ENCODE assay signal across 8 cellular contexts in the genomic region with DNA sequence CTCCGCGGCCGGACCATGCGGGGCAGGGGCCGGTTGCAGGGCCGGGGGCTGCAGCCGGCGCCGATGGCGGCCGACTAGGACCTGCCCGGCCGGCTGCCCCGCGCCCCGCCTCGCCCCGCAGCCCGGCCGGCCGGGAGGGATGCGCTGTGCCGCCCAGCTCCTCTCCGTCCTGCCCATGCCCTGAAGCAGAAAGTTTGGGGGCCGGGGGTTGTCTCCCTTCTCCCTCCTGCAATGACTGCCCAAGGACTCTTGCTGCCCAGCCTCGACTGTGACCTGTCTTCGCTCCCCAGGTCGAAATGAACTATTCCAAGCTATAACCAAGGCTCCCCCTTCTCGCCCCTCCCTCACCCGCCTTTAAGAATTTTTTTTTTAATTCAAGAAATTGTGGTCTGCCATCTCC. TPM values are rescaled to one million over a fixed set of nuclear protein-coding genes. Genes with fewer than 3 reads are reported as not detected.
DNase-seq lines count a peak whose midpoint lies in the region; ATAC-seq, FAIRE-seq and TF ChIP-seq lines count a peak whose summit lies in the region.

No MANE protein-coding gene starts in this region.

- H3K27ac Mint-ChIP-seq in CD4-positive, alpha-beta memory T cell, result peak overlapping the region in 6 of 7 donors; percentile 46 to 85 (median 72)

- H3K27ac ChIP-seq in CD4-positive, alpha-beta memory T cell (ENCODE audit: low read depth, low read length), result no peak overlapping the region
- no peak overlapping the region for H3K27ac ChIP-seq in HepG2 (ENCODE audit: extremely low read length, insufficient read depth, low read length)
- peak overlapping the region; percentile 47 to 62 for H3K27ac ChIP-seq in tibial artery

- TF ChIP-seq CTCF in HepG2 (CRISPR knock-in tag; IDR thresholded peaks at IDR 0.05), result no peak
- TF ChIP-seq CTCF in tibial artery (IDR thresholded peaks at IDR 0.05), result no peak

- BruUV-seq in HepG2 (replicated peaks; lab: Mats Ljungman, UMichigan), result no TSS peak

- peaks cover 5% of the 10 kb centered on the region for H3K27me3 ChIP-seq in CD4-positive, alpha-beta memory T cell (ENCODE audit: insufficient read depth, low read length)
- H3K27me3 ChIP-seq in adipocyte (replicated peaks; ENCODE audit: control insufficient read depth, insufficient read depth, low read length) (no peaks in the 10 kb centered on the region), HepG2 (ENCODE audit: control insufficient read depth in 1 of 2, insufficient read depth in 2 of 2, low read length in 2 of 2) (peaks cover 4 to 37% of the 10 kb centered on the region in 2 experiments; a peak in 4 of 5 replicates), tibial artery (no peaks in the 10 kb centered on the region)

- no peaks in the 10 kb centered on the region for H3K36me3 Mint-ChIP-seq in CD4-positive, alpha-beta memory T cell

- TF ChIP-seq POLR2A in HepG2 (IDR thresholded peaks at IDR 0.05; ENCODE audit: insufficient read depth in 1 of 2, low read depth in 2 of 2, low read length in 2 of 2), result no peak

- ATAC-seq in HG02610 (IDR thresholded peaks at IDR 0.05; ENCODE audit: unreplicated experiment), result peak; percentile 9
- ATAC-seq in HepG2, result peak; percentile 12
- no peak for ATAC-seq in GM21390 (IDR thresholded peaks at IDR 0.05; ENCODE audit: unreplicated experiment)

- no peaks in the 10 kb centered on the region for H4K20me1 ChIP-seq in HepG2 (ENCODE audit: insufficient read depth, low read length)

- no peak for TF ChIP-seq RAD21 in HepG2 (CRISPR knock-in tag; IDR thresholded peaks at IDR 0.05)

- in situ Hi-C loops in HepG2 (cut with HindIII; ENCODE audit: extremely low pct_ligation_motif_present, low pct_unique_long_range_greater_than_20kb), result no loop called here

- intact Hi-C loops in CD4-positive, alpha-beta memory T cell (cut with micrococcal nuclease), result loop anchor here (2.0 to 5.0 kb wide), 3 partner anchors 57 to 106 kb away; partner anchors contain the start of gene RBBP5
- intact Hi-C loops in HepG2 (cut with micrococcal nuclease; ENCODE audit: unreplicated experiment), result no loop called here
- intact Hi-C loops in tibial artery (cut with DNase I; ENCODE audit: low total_unique reads), result loop anchor here (1.0 kb wide), 1 partner anchor 28 kb away; no protein-coding TSS in a partner anchor

- peak overlapping the region; percentile 52 to 57 for H3K4me3 ChIP-seq in CD4-positive, alpha-beta memory T cell (ENCODE audit: low read length in 2 of 2)
- H3K4me3 ChIP-seq in adipocyte (ENCODE audit: low read length) (peak overlapping the region; percentile 74), HepG2 (replicated peaks in 1 of 3; ENCODE audit: insufficient read depth in 1 of 3, low read depth in 2 of 3, low read length in 3 of 3) (peak overlapping the region; percentile 60 to 78 (median 64)), tibial artery (peak overlapping the region; percentile 59 to 84)

- peaks cover 25% of the 10 kb centered on the region for H3K4me1 ChIP-seq in CD4-positive, alpha-beta memory T cell (ENCODE audit: insufficient read depth, low read length)
- peaks cover 14% of the 10 kb centered on the region for H3K4me1 ChIP-seq in adipocyte (ENCODE audit: control insufficient read depth, insufficient read depth, low read length)
- H3K4me1 ChIP-seq in HepG2 (ENCODE audit: insufficient read depth, low read length), result peaks cover 30% of the 10 kb centered on the region
- H3K4me1 ChIP-seq in tibial artery, result peaks cover 0 to 26% (median 17%) of the 10 kb centered on the region in 4 donors

- peak overlapping the region; percentile 92 for H3K4me2 ChIP-seq in HepG2 (ENCODE audit: low read depth, low read length)

- H3K36me3 ChIP-seq in CD4-positive, alpha-beta memory T cell (ENCODE audit: insufficient read depth, low read length), result no peaks in the 10 kb centered on the region
- H3K36me3 ChIP-seq in adipocyte (ENCODE audit: control insufficient read depth, insufficient read depth, low read length, severe bottlenecking) (no peaks in the 10 kb centered on the region), HepG2 (replicated peaks in 1 of 2; ENCODE audit: control insufficient read depth in 1 of 2, insufficient read depth in 2 of 2, low read length in 2 of 2) (no peaks in the 10 kb centered on the region), tibial artery (no peaks in the 10 kb centered on the region)

- WGBS in HepG2 (ENCODE audit: low lambda C conversion rate), result 5% methylated on average over 5 of the region's 30 CpGs

- POLR2A ChIA-PET in CD4-positive, alpha-beta memory T cell (lab: Charles Lee; ENCODE audit: partially characterized antibody), result interaction anchor here (0.6 to 4.6 kb wide), 13 partner anchors 12 to 405 kb away, joined by 3 to 37 read pairs (median 4); partner anchors contain the start of genes DSTYK and RBBP5
- POLR2A ChIA-PET in HepG2 (lab: Yijun Ruan, JAX), result interaction anchor here (0.9 to 1.9 kb wide), 4 partner anchors 10 to 106 kb away, joined by 3 to 5 read pairs (median 3); partner anchors contain the start of gene RBBP5

- peak overlapping the region; percentile 61 for H3K9ac ChIP-seq in adipocyte (ENCODE audit: low read length)
- H3K9ac ChIP-seq in HepG2 (ENCODE audit: insufficient read depth, low read depth, low read length), result no peak overlapping the region

- H3K4me3 Mint-ChIP-seq in CD4-positive, alpha-beta memory T cell, result peak overlapping the region; percentile 88 to 99 (median 94)

- peaks cover 8 to 16% of the 10 kb centered on the region in 2 donors for H3K27me3 Mint-ChIP-seq in CD4-positive, alpha-beta memory T cell

- H2AFZ ChIP-seq in HepG2 (ENCODE audit: low read length), result no peak overlapping the region

- no peaks in the 10 kb centered on the region for H3K9me3 ChIP-seq in CD4-positive, alpha-beta memory T cell (ENCODE audit: control insufficient read depth in 1 of 2, low read length in 2 of 2)
- H3K9me3 ChIP-seq in adipocyte (ENCODE audit: control insufficient read depth, low read length) (no peaks in the 10 kb centered on the region), HepG2 (ENCODE audit: low read length) (no peaks in the 10 kb centered on the region), tibial artery (no peaks in the 10 kb centered on the region)

- TF ChIP-seq EP300 in HepG2 (IDR thresholded peaks at IDR 0.05; ENCODE audit: low read depth in 2 of 2, low read length in 2 of 2) (no peak), HepG2 (CRISPR knock-in tag; IDR thresholded peaks at IDR 0.05; ENCODE audit: borderline replicate concordance) (no peak)

- FAIRE-seq in HepG2 (lab: Jason Lieb, UNC), result no peak

- CTCF ChIA-PET in CD4-positive, alpha-beta memory T cell (lab: Charles Lee; ENCODE audit: partially characterized antibody), result interaction anchor here (0.6 to 9.5 kb wide), 10 partner anchors 14 to 105 kb away, joined by 3 to 191 read pairs (median 5); partner anchors contain the start of genes DSTYK and RBBP5
- CTCF ChIA-PET in HepG2 (lab: Yijun Ruan, JAX; ENCODE audit: low intra/inter-chr PET ratio, low total read pairs), result no interaction called here

- H3K4me1 Mint-ChIP-seq in CD4-positive, alpha-beta memory T cell, result peaks cover 14 to 33% (median 23%) of the 10 kb centered on the region in 4 donors

- no peaks in the 10 kb centered on the region for H3K79me2 ChIP-seq in HepG2 (ENCODE audit: insufficient read depth, low read length)

- no peaks in the 10 kb centered on the region for H3K9me3 Mint-ChIP-seq in CD4-positive, alpha-beta memory T cell

- DNase-seq in CD4-positive, alpha-beta memory T cell, result no peak
- DNase-seq in adipocyte (ENCODE audit: low read depth) (no peak), HepG2 (ENCODE audit: low spot score) (no peak), tibial artery (no peak), NCI-H2196 (lab: John Stamatoyannopoulos, UW; ENCODE audit: unreplicated experiment) (no peak), putamen (ENCODE audit: low spot score) (no peak)

RNA-seq across cellular contexts. Expression of gene TMCC2, which starts 0.3 kb away (rescaled TPM):
- 1 to 10 TPM in 1 of 2 experiments, under 1 TPM in 1; 0.90 to 1.2 TPM for total RNA-seq in CD4-positive, alpha-beta memory T cell
- polyA plus RNA-seq in CD4-positive, alpha-beta memory T cell, result under 1 TPM; 0.27 to 0.62 TPM
- 0.21 and 0.24 TPM in 2 replicates for total RNA-seq in HepG2 (2016; rRNA removed; fragmentation: Illumina TruSeq; extraction: Trizol)
- 0.35 and 0.71 TPM in 2 replicates for total RNA-seq in HepG2 (2016; cell fraction: cytosol; rRNA removed; fragmentation: Illumina TruSeq; extraction: Trizol; ENCODE audit: low read depth)
- total RNA-seq in HepG2 (2016; cell fraction: insoluble cytoplasmic fraction; rRNA removed; fragmentation: Illumina TruSeq; extraction: Trizol), result 0.13 and 0.22 TPM in 2 replicates
- total RNA-seq in HepG2 (2016; cell fraction: membrane; rRNA removed; fragmentation: Illumina TruSeq; extraction: Trizol), result 0.19 and 0.24 TPM in 2 replicates
- 0.28 and 0.37 TPM in 2 replicates for total RNA-seq in HepG2 (2016; cell fraction: nucleus; rRNA removed; fragmentation: Illumina TruSeq; extraction: Trizol)
- polyA plus RNA-seq in HepG2 (2011; rRNA removed), result 0.12 and 0.26 TPM in 2 replicates
- polyA plus RNA-seq in HepG2 (2011; cell fraction: cytosol; rRNA removed), result 0.09 and 0.12 TPM in 2 replicates
- 0.23 and 0.36 TPM in 2 replicates for polyA plus RNA-seq in HepG2 (2011; cell fraction: nucleus; rRNA removed)
- 0.07 and 0.23 TPM in 2 replicates for polyA plus RNA-seq in HepG2 (2012)
- 0.05 and 0.09 TPM in 2 replicates for polyA plus RNA-seq in HepG2 (2016; cell fraction: cytosol; fragmentation: Illumina TruSeq; extraction: Trizol; ENCODE audit: low read depth)
- polyA plus RNA-seq in HepG2 (2016; cell fraction: insoluble cytoplasmic fraction; fragmentation: Illumina TruSeq; extraction: Trizol; ENCODE audit: low read depth), result 0.11 and 0.27 TPM in 2 replicates
- polyA plus RNA-seq in HepG2 (2016; cell fraction: membrane; fragmentation: Illumina TruSeq; extraction: Trizol; ENCODE audit: low read depth), result 0.16 and 0.31 TPM in 2 replicates
- 0.20 and 0.56 TPM in 2 replicates for polyA plus RNA-seq in HepG2 (2016; cell fraction: nucleus; fragmentation: Illumina TruSeq; extraction: Trizol; ENCODE audit: insufficient read depth, low read depth)
- polyA minus RNA-seq in HepG2 (2011; rRNA and poly(A)+ RNA removed; ENCODE audit: low replicate concordance), result 0.78 and 3.1 TPM in 2 replicates
- not detected in 2 replicates for polyA minus RNA-seq in HepG2 (2011; cell fraction: cytosol; rRNA and poly(A)+ RNA removed)
- polyA minus RNA-seq in HepG2 (2011; cell fraction: nucleus; rRNA and poly(A)+ RNA removed), result 0.26 TPM in 1 of 2 replicates, not detected in the other

RNA-seq across cellular contexts. Expression of gene DSTYK, which starts 16.6 kb away (rescaled TPM):
- 10 to 100 TPM; 16.4 to 16.6 TPM for total RNA-seq in CD4-positive, alpha-beta memory T cell
- 1 to 10 TPM; 5.3 to 8.8 TPM for polyA plus RNA-seq in CD4-positive, alpha-beta memory T cell
- total RNA-seq in HepG2 (2016; rRNA removed; fragmentation: Illumina TruSeq; extraction: Trizol), result 4.8 and 6.1 TPM in 2 replicates
- 1.0 and 1.2 TPM in 2 replicates for total RNA-seq in HepG2 (2016; cell fraction: cytosol; rRNA removed; fragmentation: Illumina TruSeq; extraction: Trizol; ENCODE audit: low read depth)
- 4.8 and 5.9 TPM in 2 replicates for total RNA-seq in HepG2 (2016; cell fraction: insoluble cytoplasmic fraction; rRNA removed; fragmentation: Illumina TruSeq; extraction: Trizol)
- 2.2 and 2.7 TPM in 2 replicates for total RNA-seq in HepG2 (2016; cell fraction: membrane; rRNA removed; fragmentation: Illumina TruSeq; extraction: Trizol)
- total RNA-seq in HepG2 (2016; cell fraction: nucleus; rRNA removed; fragmentation: Illumina TruSeq; extraction: Trizol), result 4.2 and 5.3 TPM in 2 replicates
- 2.5 and 2.6 TPM in 2 replicates for polyA plus RNA-seq in HepG2 (2011; rRNA removed)
- polyA plus RNA-seq in HepG2 (2011; cell fraction: cytosol; rRNA removed), result 1.4 and 2.1 TPM in 2 replicates
- polyA plus RNA-seq in HepG2 (2011; cell fraction: nucleus; rRNA removed), result 1.4 and 1.5 TPM in 2 replicates
- polyA plus RNA-seq in HepG2 (2012), result 2.5 and 2.8 TPM in 2 replicates
- polyA plus RNA-seq in HepG2 (2016; cell fraction: cytosol; fragmentation: Illumina TruSeq; extraction: Trizol; ENCODE audit: low read depth), result 0.22 and 0.28 TPM in 2 replicates
- 3.7 TPM in 2 replicates for polyA plus RNA-seq in HepG2 (2016; cell fraction: insoluble cytoplasmic fraction; fragmentation: Illumina TruSeq; extraction: Trizol; ENCODE audit: low read depth)
- 0.66 and 0.70 TPM in 2 replicates for polyA plus RNA-seq in HepG2 (2016; cell fraction: membrane; fragmentation: Illumina TruSeq; extraction: Trizol; ENCODE audit: low read depth)
- polyA plus RNA-seq in HepG2 (2016; cell fraction: nucleus; fragmentation: Illumina TruSeq; extraction: Trizol; ENCODE audit: insufficient read depth, low read depth), result 3.9 and 4.3 TPM in 2 replicates
- 4.2 and 16.5 TPM in 2 replicates for polyA minus RNA-seq in HepG2 (2011; rRNA and poly(A)+ RNA removed; ENCODE audit: low replicate concordance)
- 2.4 and 2.5 TPM in 2 replicates for polyA minus RNA-seq in HepG2 (2011; cell fraction: cytosol; rRNA and poly(A)+ RNA removed)
- 5.3 and 5.9 TPM in 2 replicates for polyA minus RNA-seq in HepG2 (2011; cell fraction: nucleus; rRNA and poly(A)+ RNA removed)

Comparison
In these comparisons a context has a peak if more than half of its experiments do, and no peak if none do; other contexts are left out.
1. H3K27ac ChIP-seq: peak in tibial artery (2 of 2); none in CD4-positive, alpha-beta memory T cell (single experiment) and HepG2 (single experiment).
2. Peak in every context shown above with its lines, with median percentiles within 50 percentile points of each other: H3K4me3 ChIP-seq.